Comparison of ENCODE assay signal across 1 cellular context in genomic region chr9:70954126-70954525, GRCh38.
TF ChIP-seq lines count a peak whose summit lies in the region.

No MANE protein-coding gene starts in this region.

TF ChIP-seq in SK-N-SH, 30 proteins besides CTCF, POLR2A, EP300 and RAD21 (continued from another document):
- no peak for TF ChIP-seq REST (IDR thresholded peaks at IDR 0.05; ENCODE audit: low read depth, low read length)
- TF ChIP-seq MXI1 (IDR thresholded peaks at IDR 0.05; ENCODE audit: low read depth, low read length): no peak
- no peak for TF ChIP-seq TAF1 (IDR thresholded peaks at IDR 0.05; ENCODE audit: borderline replicate concordance, low read depth, low read length)
- no peak for TF ChIP-seq MAX (IDR thresholded peaks at IDR 0.05; ENCODE audit: low read depth)
- TF ChIP-seq TEAD4 (IDR thresholded peaks at IDR 0.05; ENCODE audit: borderline replicate concordance, insufficient read depth): peak; percentile 87
- TF ChIP-seq YY1 (IDR thresholded peaks at IDR 0.05; ENCODE audit: low read depth): no peak
- no peak for TF ChIP-seq CHD2 (IDR thresholded peaks at IDR 0.05; ENCODE audit: low read length, partially characterized antibody)
- peak; percentile 78 for TF ChIP-seq JUND (IDR thresholded peaks at IDR 0.05)
- TF ChIP-seq PBX3 (IDR thresholded peaks at IDR 0.05): no peak; the same call in 1 of the 2 replicates
